ENCODE assay signal across 8 cellular contexts in genomic region chr11:112087212-112087611, GRCh38. TPM values are rescaled to one million over a fixed set of nuclear protein-coding genes. Genes with fewer than 3 reads are reported as not detected.
DNase-seq lines count a peak whose midpoint lies in the region; ATAC-seq and TF ChIP-seq lines count a peak whose summit lies in the region.

No MANE protein-coding gene starts in this region.

- CTCF ChIA-PET in T-cell (lab: Charles Lee) = interaction anchor here in 1 of 2 donors (0.7 to 1.7 kb wide), 5 partner anchors 13 to 161 kb away, joined by 3 to 11 read pairs (median 4); partner anchors contain the start of gene NKAPD1

- H3K27me3 ChIP-seq in GM23338 (ENCODE audit: insufficient read depth) (no peaks in the 10 kb centered on the region), sigmoid colon (no peaks in the 10 kb centered on the region)

- POLR2A ChIA-PET in T-cell (lab: Charles Lee) = interaction anchor here (0.6 to 1.8 kb wide), 4 partner anchors 13 to 193 kb away, joined by 3 to 8 read pairs (median 4); partner anchors contain the start of genes NKAPD1 (in 1 of the 2) and PIH1D2 (in 1 of the 2)

- H3K9me3 ChIP-seq in sigmoid colon = no peaks in the 10 kb centered on the region

- WGBS in sigmoid colon, 2 donors = 18% methylated on average over 10 of the region's 10 CpGs

- H3K36me3 ChIP-seq in GM23338 (ENCODE audit: insufficient read depth) (peaks cover 62% of the 10 kb centered on the region), sigmoid colon (peaks cover 15 to 76% (median 51%) of the 10 kb centered on the region in 4 donors)

- H3K27ac ChIP-seq in GM23338 (ENCODE audit: low read depth) (peak overlapping the region; percentile 67), sigmoid colon (peak overlapping the region; percentile 81 to 86 (median 82))

- peaks cover 7% of the 10 kb centered on the region for H3K4me1 ChIP-seq in GM23338 (ENCODE audit: insufficient read depth)
- peaks cover 0 to 38% (median 33%) of the 10 kb centered on the region in 4 donors for H3K4me1 ChIP-seq in sigmoid colon

- peaks cover 7% of the 10 kb centered on the region; the same call in 1 of the 2 replicates for H3F3A ChIP-seq in GM23338 (replicated peaks; ENCODE audit: low read depth)

- no peak for TF ChIP-seq EP300 in sigmoid colon (IDR thresholded peaks at IDR 0.05)

- peaks cover 53% of the 10 kb centered on the region for H3K79me2 ChIP-seq in GM23338 (replicated peaks; ENCODE audit: insufficient read depth)

- H3K27me3 Mint-ChIP-seq in GM23338 (ENCODE audit: insufficient read depth, low read depth, poor library complexity) = peaks cover 19% of the 10 kb centered on the region
- H3K27me3 Mint-ChIP-seq in T-cell = no peaks in the 10 kb centered on the region

- TF ChIP-seq POLR2A in sigmoid colon (IDR thresholded peaks at IDR 0.05) = no peak

- DNase-seq in GM23338 (ENCODE audit: low spot score) = peak; percentile 15
- no peak for DNase-seq in T-cell
- DNase-seq in foreskin fibroblast = no peak
- no peak for DNase-seq in sigmoid colon
- no peak for DNase-seq in NCI-H82 treated with DMSO at 0.1 percent for 48 hours (lab: John Stamatoyannopoulos, UW; ENCODE audit: unreplicated experiment)
- DNase-seq in SW 1271 (lab: John Stamatoyannopoulos, UW) = no peak
- DNase-seq in mesenteric fat pad (ENCODE audit: low spot score) = no peak

- 0 out of 2 replicates have a peak overlapping the region, but pooled peaks have one; percentile 70 for H2AFZ ChIP-seq in GM23338

- peak overlapping the region; percentile 91 for H3K4me3 ChIP-seq in GM23338
- H3K4me3 ChIP-seq in foreskin fibroblast (ENCODE audit: low read depth in 1 of 2, low read length in 2 of 2) = peak overlapping the region; percentile 71 to 72
- H3K4me3 ChIP-seq in sigmoid colon = peak overlapping the region; percentile 74 to 81 (median 75)

- peak overlapping the region; percentile 100 for H3K4me3 Mint-ChIP-seq in GM23338
- peak overlapping the region; percentile 92 to 99 (median 99) for H3K4me3 Mint-ChIP-seq in T-cell

- TF ChIP-seq CTCF in GM23338 (conservative IDR thresholded peaks at IDR 0.05; ENCODE audit: low read depth in 2 of 2) = no peak
- TF ChIP-seq CTCF in foreskin fibroblast (IDR thresholded peaks at IDR 0.05; ENCODE audit: low read depth, low read length) = no peak
- no peak for TF ChIP-seq CTCF in sigmoid colon (IDR thresholded peaks at IDR 0.05)

- H4K20me1 ChIP-seq in GM23338 (replicated peaks; ENCODE audit: insufficient read depth) = peaks cover 12% of the 10 kb centered on the region

- H3K9me2 ChIP-seq in GM23338 (ENCODE audit: insufficient read depth) = no peaks in the 10 kb centered on the region

- H3K36me3 Mint-ChIP-seq in GM23338 (ENCODE audit: low read depth) = peaks cover 94% of the 10 kb centered on the region
- H3K36me3 Mint-ChIP-seq in T-cell = peaks cover 52% of the 10 kb centered on the region

- peak overlapping the region; percentile 95 for H3K4me2 ChIP-seq in GM23338

- H3K9me3 Mint-ChIP-seq in GM23338 (peaks cover 4% of the 10 kb centered on the region; the same call in 2 of the 3 replicates), T-cell (no peaks in the 10 kb centered on the region)

- peaks cover 20% of the 10 kb centered on the region for H3K4me1 Mint-ChIP-seq in GM23338
- H3K4me1 Mint-ChIP-seq in T-cell = peaks cover 52 to 58% (median 57%) of the 10 kb centered on the region in 3 donors

- H3K27ac Mint-ChIP-seq in GM23338 (peak overlapping the region; percentile 98), T-cell (peak overlapping the region; percentile 98 to 99)

- intact Hi-C loops in sigmoid colon (cut with DNase I) = loop anchor here (5.0 kb wide), 1 partner anchor 210 kb away; the partner anchor contains the start of genes CFAP68 and FDXACB1

- ATAC-seq in GM23338 (no peak; the same call in 2 of the 3 replicates), T-cell (replicated peaks in 1 of 4) (no peak), GM19035 (IDR thresholded peaks at IDR 0.05; ENCODE audit: unreplicated experiment) (no peak)

TF ChIP-seq in GM23338, 12 proteins besides CTCF, POLR2A, EP300 and RAD21:
- no peak for TF ChIP-seq CREB1 (CRISPR knock-in tag; IDR thresholded peaks at IDR 0.05; ENCODE audit: low read depth)
- no peak for TF ChIP-seq POLR2AphosphoS5 (IDR thresholded peaks at IDR 0.05; ENCODE audit: low read depth)
- no peak for TF ChIP-seq ZNF331 (CRISPR knock-in tag; IDR thresholded peaks at IDR 0.05; ENCODE audit: low read depth)

RNA-seq across cellular contexts. Expression of gene SDHD, which starts 0.5 kb away (rescaled TPM):
- total RNA-seq in GM23338 (2014; rRNA removed; shearing (Covaris generic)) = 127 and 157 TPM in 2 replicates
- polyA plus RNA-seq in GM23338 (2016; fragmentation: Nextera tagmentation; extraction: Ambion mirVana) (149 and 163 TPM in 2 replicates), sigmoid colon (100 to 1,000 TPM; 160 to 545 (median 304) TPM)
- total RNA-seq in T-cell (10 to 100 TPM; 34.3 to 71.9 (median 69.6) TPM), sigmoid colon (100 to 1,000 TPM in 3 of 4 donors, 10 to 100 TPM in 1; 96.4 to 169 (median 134) TPM), mesenteric fat pad (86.4 TPM)

RNA-seq across cellular contexts. Expression of gene TIMM8B, which starts 0.7 kb away (rescaled TPM):
- 52.4 and 53.9 TPM in 2 replicates for total RNA-seq in GM23338 (2014; rRNA removed; shearing (Covaris generic))
- polyA plus RNA-seq in GM23338 (2016; fragmentation: Nextera tagmentation; extraction: Ambion mirVana) = 251 and 281 TPM in 2 replicates
- 10 to 100 TPM; 13.8 to 23.7 (median 21.1) TPM for total RNA-seq in T-cell
- total RNA-seq in sigmoid colon = 10 to 100 TPM; 19.1 to 62.1 (median 40.5) TPM
- 100 to 1,000 TPM; 152 to 153 (median 153) TPM for polyA plus RNA-seq in sigmoid colon
- total RNA-seq in mesenteric fat pad = 57.2 TPM

RNA-seq across cellular contexts. Expression of gene NKAPD1, which starts 13.1 kb away (rescaled TPM):
- 14.6 and 18.5 TPM in 2 replicates for total RNA-seq in GM23338 (2014; rRNA removed; shearing (Covaris generic))
- polyA plus RNA-seq in GM23338 (2016; fragmentation: Nextera tagmentation; extraction: Ambion mirVana) (36.3 and 40.6 TPM in 2 replicates), sigmoid colon (10 to 100 TPM; 11.1 to 16.2 (median 14.4) TPM)
- total RNA-seq in T-cell (10 to 100 TPM; 14.6 to 22.1 (median 17.7) TPM), sigmoid colon (10 to 100 TPM; 14.6 to 19.4 (median 17.5) TPM), mesenteric fat pad (13.6 TPM)

RNA-seq across cellular contexts. Expression of gene PIH1D2, which starts 13.4 kb away (rescaled TPM):
- 0.16 and 0.80 TPM in 2 replicates for total RNA-seq in GM23338 (2014; rRNA removed; shearing (Covaris generic))
- polyA plus RNA-seq in GM23338 (2016; fragmentation: Nextera tagmentation; extraction: Ambion mirVana) (0.89 and 1.4 TPM in 2 replicates), sigmoid colon (1 to 10 TPM in 1 of 3 donors, under 1 TPM in 1, not detected in 1; 0.60 to 1.5 TPM)
- total RNA-seq in T-cell (under 1 TPM in 3 of 5 donors, not detected in 2; 0.30 to 0.44 (median 0.36) TPM), sigmoid colon (1 to 10 TPM; 1.7 to 3.9 (median 2.8) TPM), mesenteric fat pad (1.5 TPM)
